In the genomic region with DNA sequence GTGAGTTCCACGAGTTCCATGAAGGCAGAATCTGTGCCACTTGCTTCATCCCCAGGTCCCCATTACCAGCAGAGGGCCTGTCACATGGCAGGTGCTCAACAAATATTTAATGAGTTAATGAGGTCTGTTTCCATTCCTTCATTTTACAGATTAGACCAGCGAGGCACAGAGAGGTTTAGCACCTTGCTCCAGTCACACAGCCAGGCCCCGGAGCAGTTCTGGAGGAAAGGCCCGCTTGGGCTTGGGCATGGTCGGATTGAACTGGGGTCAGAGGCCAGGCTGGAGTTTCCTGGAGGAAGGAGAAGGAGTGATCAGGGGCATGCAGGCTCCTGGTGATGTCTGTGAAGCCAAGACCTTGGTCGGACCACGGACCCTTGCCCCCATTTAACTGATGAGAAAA, we compare ENCODE assay signal across 1 cellular context.
TF ChIP-seq lines count a peak whose summit lies in the region.

No MANE protein-coding gene starts in this region.

TF ChIP-seq in HCT116, 20 proteins besides CTCF, POLR2A, EP300 and RAD21 (continued from another document):
- TF ChIP-seq REST (IDR thresholded peaks at IDR 0.05; ENCODE audit: low read depth) (no peak), JUND (IDR thresholded peaks at IDR 0.05) (no peak)
